Comparison of ENCODE assay signal across 9 cellular contexts in the genomic region with DNA sequence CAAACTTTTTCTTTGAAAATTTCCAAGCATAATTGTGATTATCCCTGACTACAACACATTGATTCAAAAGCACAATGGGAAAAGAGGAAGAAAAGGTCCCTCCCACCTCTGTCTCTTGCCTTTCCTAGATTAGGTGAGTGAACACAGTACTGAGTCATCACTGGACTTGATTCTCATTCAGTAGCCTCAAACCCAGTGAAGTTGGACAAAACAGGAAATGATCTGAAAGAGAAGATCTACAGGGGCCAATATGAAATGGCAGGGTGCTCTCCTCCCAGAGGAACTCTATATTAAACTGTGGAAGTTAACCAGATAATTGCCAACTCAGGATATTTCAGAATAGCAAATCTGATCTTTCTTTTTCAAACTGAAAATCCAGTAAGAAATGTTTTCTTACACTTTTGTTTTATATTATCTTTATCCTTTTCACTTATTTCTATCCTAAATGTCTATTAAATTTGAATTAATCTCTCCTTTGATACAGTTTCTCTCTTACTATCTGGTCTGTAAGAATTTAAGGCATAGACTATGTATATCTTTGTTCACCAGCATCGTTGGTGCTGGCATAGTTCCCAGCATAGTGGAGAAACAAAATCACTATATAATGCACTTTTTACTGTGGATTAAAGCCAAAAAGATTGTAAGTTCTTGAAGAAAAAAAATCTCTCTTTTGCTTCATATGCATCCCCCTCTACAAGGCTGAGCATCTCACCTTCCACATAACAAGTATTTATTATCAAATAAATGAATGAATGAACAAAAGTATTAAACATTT. TPM values are rescaled to one million over a fixed set of nuclear protein-coding genes. Genes with fewer than 3 reads are reported as not detected.
DNase-seq lines count a peak whose midpoint lies in the region; ATAC-seq, FAIRE-seq and TF ChIP-seq lines count a peak whose summit lies in the region.
"Had no signal": no experiment of that assay in that cellular context is flagged by ENCODE, and none has a peak within 500 bp of the region (broad histone marks: within the 10 kb centered on the region; RNA-seq: fewer than 3 reads in every experiment).

No MANE protein-coding gene starts in this region.

- H3K4me2 ChIP-seq in smooth muscle cell, result no peak overlapping the region

- H3K27ac ChIP-seq in smooth muscle cell (ENCODE audit: low read depth), result no peak overlapping the region

- H3K4me3 ChIP-seq in NB4 (ENCODE audit: low read depth, low read length), result no peak overlapping the region
- no peak overlapping the region for H3K4me3 ChIP-seq in kidney epithelial cell (ENCODE audit: low read depth, low read length)
- no peak overlapping the region for H3K4me3 ChIP-seq in smooth muscle cell

- DNase-seq in NB4 (ENCODE audit: low read depth) (peak; percentile 89), kidney epithelial cell (ENCODE audit: low read depth) (peak; percentile 1), smooth muscle cell (lab: John Stamatoyannopoulos, UW; ENCODE audit: unreplicated experiment) (no peak), NK-92 (lab: John Stamatoyannopoulos, UW; ENCODE audit: unreplicated experiment) (no peak), D721Med (ENCODE audit: insufficient read length, low spot score) (no peak)
- DNase-seq in stimulated activated CD4-positive, alpha-beta T cell treated with anti-CD3 and anti-CD28 coated beads, Interleukin-4, amount 100 ng/mL, for 4 hours, result no peak

- H3K79me2 ChIP-seq in smooth muscle cell (ENCODE audit: low read depth), result no peaks in the 10 kb centered on the region

- ATAC-seq in GM18520 (IDR thresholded peaks at IDR 0.05; ENCODE audit: unreplicated experiment) (peak; percentile 60), HG02623 (IDR thresholded peaks at IDR 0.05; ENCODE audit: unreplicated experiment) (peak; percentile 55)

- H3F3A ChIP-seq in smooth muscle cell (ENCODE audit: low read depth), result no peaks in the 10 kb centered on the region

- no peak overlapping the region for H3K9ac ChIP-seq in smooth muscle cell (ENCODE audit: low read depth)

- no peak for TF ChIP-seq POLR2A in NB4 (IDR thresholded peaks at IDR 0.05; ENCODE audit: extremely low read depth, insufficient read length)

- TF ChIP-seq CTCF in NB4 (IDR thresholded peaks at IDR 0.05; ENCODE audit: low read depth, low read length), result no peak
- TF ChIP-seq CTCF in kidney epithelial cell (IDR thresholded peaks at IDR 0.05; ENCODE audit: insufficient read depth, low read length, poor library complexity, severe bottlenecking), result no peak
- TF ChIP-seq CTCF in smooth muscle cell (IDR thresholded peaks at IDR 0.05; ENCODE audit: borderline replicate concordance, insufficient read depth, poor library complexity, severe bottlenecking), result no peak
- TF ChIP-seq CTCF in D721Med (IDR thresholded peaks at IDR 0.05; ENCODE audit: insufficient read depth, missing control alignments), result no peak

- WGBS in smooth muscle cell (ENCODE audit: low lambda C conversion rate), result 69% methylated on average over 1 of the region's 1 CpG

- H3K36me3 ChIP-seq in kidney epithelial cell (ENCODE audit: control insufficient read depth, insufficient read depth, low read length) (no peaks in the 10 kb centered on the region), smooth muscle cell (ENCODE audit: low read depth) (no peaks in the 10 kb centered on the region)

- no peak overlapping the region for H2AFZ ChIP-seq in smooth muscle cell (ENCODE audit: low read depth)

- no peaks in the 10 kb centered on the region for H4K20me1 ChIP-seq in smooth muscle cell (ENCODE audit: low read depth)

- H3K9me3 ChIP-seq in smooth muscle cell (replicated peaks; ENCODE audit: low read depth), result no peaks in the 10 kb centered on the region

- H3K4me1 ChIP-seq in smooth muscle cell (ENCODE audit: low read depth), result no peaks in the 10 kb centered on the region

- H3K27me3 ChIP-seq in kidney epithelial cell (ENCODE audit: control insufficient read depth, insufficient read depth, low read length), result no peaks in the 10 kb centered on the region
- H3K27me3 ChIP-seq in smooth muscle cell (ENCODE audit: low read depth), result no peaks in the 10 kb centered on the region

- no peak for FAIRE-seq in D721Med (lab: Jason Lieb, UNC)

RNA-seq across cellular contexts. Expression of gene IKZF1, which starts 41.4 kb away (rescaled TPM):
- 0.33 and 1.3 TPM in 2 replicates for total RNA-seq in kidney epithelial cell
- total RNA-seq in smooth muscle cell, result not detected in 2 replicates
- polyA plus RNA-seq in smooth muscle cell, result not detected in 2 replicates
- total RNA-seq: HT-29 had no signal

Comparison
In these comparisons a context has a peak if more than half of its experiments do, and no peak if none do; other contexts are left out.
1. DNase-seq: peak in NB4 (single experiment) and kidney epithelial cell (single experiment); none in smooth muscle cell (single experiment), NK-92 (single experiment), D721Med (single experiment) and stimulated activated CD4-positive, alpha-beta T cell treated with anti-CD3 and anti-CD28 coated beads, Interleukin-4, amount 100 ng/mL, for 4 hours (0 of 2).